In the genomic region with DNA sequence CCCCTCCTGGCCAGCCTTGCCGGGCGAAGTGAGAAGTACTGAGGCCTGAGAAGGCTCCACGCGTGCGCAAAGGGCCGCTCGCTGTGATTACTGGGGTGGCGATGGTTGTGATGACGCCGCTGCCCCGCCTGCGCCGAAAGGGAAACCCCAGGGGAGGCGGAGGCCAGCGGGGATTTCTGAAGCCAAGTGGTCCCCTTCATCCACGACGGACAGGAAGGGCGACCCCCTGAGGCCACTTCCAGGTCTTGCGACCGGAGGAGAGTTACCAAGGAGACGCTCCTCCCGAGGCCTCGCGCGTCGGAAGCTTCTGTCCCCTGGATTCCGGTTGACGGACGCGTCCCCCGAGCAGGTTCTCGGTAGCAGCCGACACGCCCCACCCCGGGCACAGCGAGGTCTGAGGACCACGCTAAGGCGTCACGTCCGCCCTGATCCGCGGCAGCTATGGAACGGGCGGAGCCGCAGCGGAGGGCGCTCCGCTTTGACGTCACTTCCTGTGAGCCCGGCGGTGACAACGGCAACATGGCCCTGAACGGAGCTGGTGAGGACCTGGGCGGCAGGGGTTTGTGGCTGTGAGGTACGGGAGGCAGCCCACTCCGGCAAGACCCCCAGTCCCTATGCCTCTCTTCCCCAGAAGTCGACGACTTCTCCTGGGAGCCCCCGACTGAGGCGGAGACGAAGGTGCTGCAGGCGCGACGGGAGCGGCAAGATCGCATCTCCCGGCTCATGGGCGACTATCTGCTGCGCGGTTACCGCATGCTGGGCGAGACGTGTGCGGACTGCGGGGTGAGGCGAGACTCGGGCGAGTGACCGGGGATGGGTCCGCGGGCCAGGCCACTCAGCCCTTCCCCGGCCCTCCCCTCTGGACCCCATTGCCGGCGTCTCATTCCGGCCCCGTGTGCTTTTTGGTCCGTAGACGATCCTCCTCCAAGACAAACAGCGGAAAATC, we compare ENCODE assay signal across 8 cellular contexts.
DNase-seq lines count a peak whose midpoint lies in the region; ATAC-seq lines count a peak whose summit lies in the region.

A gene with protein sequence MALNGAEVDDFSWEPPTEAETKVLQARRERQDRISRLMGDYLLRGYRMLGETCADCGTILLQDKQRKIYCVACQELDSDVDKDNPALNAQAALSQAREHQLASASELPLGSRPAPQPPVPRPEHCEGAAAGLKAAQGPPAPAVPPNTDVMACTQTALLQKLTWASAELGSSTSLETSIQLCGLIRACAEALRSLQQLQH (plus strand): TSS at position 505 of the 946 bp plus-strand sequence. CDS start 15 bp downstream, at position 520.

- H3K36me3 Mint-ChIP-seq in memory B cell = peaks cover 6% of the 10 kb centered on the region

- H3K27me3 Mint-ChIP-seq in memory B cell = no peaks in the 10 kb centered on the region

- peaks cover 48% of the 10 kb centered on the region for H3K4me1 Mint-ChIP-seq in memory B cell

- peak within 1 kb of the TSS; percentile 94 for H3K27ac Mint-ChIP-seq in memory B cell

- H3K9me3 Mint-ChIP-seq in memory B cell = no peaks in the 10 kb centered on the region

- peak; percentile 94 for DNase-seq in COLO829 (ENCODE audit: low spot score)
- DNase-seq in HS-5 (ENCODE audit: low read depth) = peak; percentile 97
- DNase-seq in NK-92 (lab: John Stamatoyannopoulos, UW; ENCODE audit: unreplicated experiment) = peak; percentile 97
- peak; percentile 92 to 98 for DNase-seq in activated CD8-positive, alpha-beta memory T cell treated with anti-CD3 and anti-CD28 coated beads for 1 hour (ENCODE audit: extremely low read depth in 1 of 2, low read depth in 1 of 2)
- peak; percentile 97 for DNase-seq in effector CD8-positive, alpha-beta T cell (lab: John Stamatoyannopoulos, UW)
- DNase-seq in memory B cell (ENCODE audit: low spot score in 2 of 2) = peak; percentile 93 to 96
- peak; percentile 99 for DNase-seq in stimulated activated CD8-positive, alpha-beta memory T cell treated with anti-CD3 and anti-CD28 coated beads, Interleukin-12 subunit alpha, Interleukin-12 subunit beta, amount 100 ng/mL, for 24 hours (ENCODE audit: extremely low read depth)

- H3K4me3 Mint-ChIP-seq in memory B cell = peak within 1 kb of the TSS; percentile 99

- ATAC-seq in GM19468 (IDR thresholded peaks at IDR 0.05; ENCODE audit: extremely low read depth, unreplicated experiment) = peak; percentile 49
- ATAC-seq in memory B cell (ENCODE audit: low read depth) = peak; percentile 73

Comparison
In these comparisons a context has a peak if more than half of its experiments do, and no peak if none do; other contexts are left out.
1. Peak in every context shown above with its lines: DNase-seq and ATAC-seq.